Comparison of ENCODE assay signal across 10 cellular contexts in the genomic region with DNA sequence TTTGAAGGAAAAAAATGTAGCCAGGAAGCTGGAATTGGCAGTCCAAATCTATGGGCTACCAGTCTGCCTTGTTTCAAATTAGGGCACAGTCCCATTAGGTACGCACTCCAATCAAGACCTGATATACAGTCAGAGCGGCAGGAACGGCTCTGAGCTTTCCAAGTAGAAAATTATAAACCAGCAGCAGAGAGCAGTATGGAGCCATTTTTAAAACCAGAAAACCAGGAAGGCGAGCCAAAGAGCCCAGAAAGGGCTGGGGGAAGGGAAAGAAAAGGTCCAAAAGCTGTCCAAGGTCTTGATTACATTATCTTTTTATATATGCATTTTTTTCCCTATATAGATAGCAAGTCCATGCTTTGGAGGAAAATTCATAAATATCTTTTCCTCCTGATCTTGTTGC.
DNase-seq lines count a peak whose midpoint lies in the region; ATAC-seq and TF ChIP-seq lines count a peak whose summit lies in the region.
"Had no signal": no experiment of that assay in that cellular context is flagged by ENCODE, and none has a peak within 500 bp of the region (broad histone marks: within the 10 kb centered on the region; RNA-seq: fewer than 3 reads in every experiment).

No MANE protein-coding gene starts in this region.

- H3K56ac ChIP-seq in H9 (ENCODE audit: insufficient read length, low read depth, low read length): no peak overlapping the region

- ATAC-seq in HG03571 (IDR thresholded peaks at IDR 0.05; ENCODE audit: unreplicated experiment): no peak
- no peak for ATAC-seq in stimulated activated naive B cell treated with anti-CD40 and anti-IgM and Interleukin-4, amounts not matched to agents 10 μg/mL and 1 μg/mL and 100 μg/mL, for 72 hours (replicated peaks)
- ATAC-seq: CD8-positive, alpha-beta T cell had no signal

- no CpG with 5 or more reads among the region's 4 CpGs for WGBS in H9 (ENCODE audit: extremely low coverage, insufficient read length, low lambda C conversion rate)

- peak overlapping the region in 2 of 3 experiments; percentile 12 to 51; a peak in 1 of 7 replicates for H3K27ac Mint-ChIP-seq in H9
- H3K27ac Mint-ChIP-seq in stimulated activated naive B cell treated with anti-CD40 and anti-IgM and Interleukin-4, amounts not matched to agents 10 μg/mL and 1 μg/mL and 100 μg/mL, for 72 hours: no peak overlapping the region
- no peak overlapping the region for H3K27ac Mint-ChIP-seq in activated CD4-positive, alpha-beta T cell treated with anti-CD3 and anti-CD28 coated beads, Interleukin-2, amount 10 ng/mL, durations not matched to agents 24 days and 14 days
- H3K27ac Mint-ChIP-seq: CD8-positive, alpha-beta T cell; memory B cell had no signal

- no peak overlapping the region for H3K23ac ChIP-seq in H9 (ENCODE audit: insufficient read length, low read depth, low read length)

- peaks cover 0 to 4% of the 10 kb centered on the region in 2 experiments; a peak in 3 of 5 replicates for H3K9me3 Mint-ChIP-seq in H9
- H3K9me3 Mint-ChIP-seq in stimulated activated naive B cell treated with anti-CD40 and anti-IgM and Interleukin-4, amounts not matched to agents 10 μg/mL and 1 μg/mL and 100 μg/mL, for 72 hours: no peaks in the 10 kb centered on the region
- H3K9me3 Mint-ChIP-seq in activated CD4-positive, alpha-beta T cell treated with anti-CD3 and anti-CD28 coated beads, Interleukin-2, amount 10 ng/mL, durations not matched to agents 24 days and 14 days: no peaks in the 10 kb centered on the region

- intact Hi-C loops in activated CD4-positive, alpha-beta T cell treated with anti-CD3 and anti-CD28 coated beads, Interleukin-2, amount 10 ng/mL, durations not matched to agents 24 days and 14 days (cut with micrococcal nuclease): no loop called here

- no peaks in the 10 kb centered on the region for H4K20me1 ChIP-seq in H9 (ENCODE audit: control insufficient read depth, insufficient read depth, insufficient read length)

- H3K27ac ChIP-seq in H9 (ENCODE audit: insufficient read length, low read depth, low read length): no peak overlapping the region

- H3K27me3 Mint-ChIP-seq in H9 (ENCODE audit: low read depth): no peaks in the 10 kb centered on the region
- H3K27me3 Mint-ChIP-seq in stimulated activated naive B cell treated with anti-CD40 and anti-IgM and Interleukin-4, amounts not matched to agents 10 μg/mL and 1 μg/mL and 100 μg/mL, for 72 hours: no peaks in the 10 kb centered on the region
- no peaks in the 10 kb centered on the region for H3K27me3 Mint-ChIP-seq in activated CD4-positive, alpha-beta T cell treated with anti-CD3 and anti-CD28 coated beads, Interleukin-2, amount 10 ng/mL, durations not matched to agents 24 days and 14 days
- H3K27me3 Mint-ChIP-seq: memory B cell had no signal

- no peak overlapping the region for H3K4me2 ChIP-seq in H9 (ENCODE audit: insufficient read depth, insufficient read length, low read length)

- H3K9ac ChIP-seq in H9 (ENCODE audit: extremely low read depth, insufficient read length, low read length): no peak overlapping the region

- DNase-seq in A172 (ENCODE audit: low spot score): peak; percentile 0
- peak; percentile 33 for DNase-seq in H9
- DNase-seq in SK-N-DZ (ENCODE audit: low spot score): peak; percentile 52
- peak; percentile 12 for DNase-seq in iPS DF 19.7 (ENCODE audit: low read depth, low spot score)
- no peak for DNase-seq in stimulated activated naive B cell treated with anti-CD40 and anti-IgM and Interleukin-4, amounts not matched to agents 10 μg/mL and 1 μg/mL and 100 μg/mL, for 72 hours
- no peak for DNase-seq in stimulated activated naive CD4-positive, alpha-beta T cell (lab: John Stamatoyannopoulos, UW)
- no peak for DNase-seq in activated CD4-positive, alpha-beta T cell treated with anti-CD3 and anti-CD28 coated beads, Interleukin-2, amount 10 ng/mL, durations not matched to agents 24 days and 14 days
- DNase-seq: CD8-positive, alpha-beta T cell had no signal

- no peak overlapping the region for H3K14ac ChIP-seq in H9 (ENCODE audit: insufficient read depth, low read length)

- no peak overlapping the region for H2BK15ac ChIP-seq in H9 (ENCODE audit: low read depth, low read length)

- TF ChIP-seq CTCF in H9 (conservative IDR thresholded peaks at IDR 0.05): peak; percentile 59; the same call in 2 of the 3 replicates

- H3K4me3 Mint-ChIP-seq in H9: no peak overlapping the region
- no peak overlapping the region for H3K4me3 Mint-ChIP-seq in stimulated activated naive B cell treated with anti-CD40 and anti-IgM and Interleukin-4, amounts not matched to agents 10 μg/mL and 1 μg/mL and 100 μg/mL, for 72 hours
- H3K4me3 Mint-ChIP-seq in activated CD4-positive, alpha-beta T cell treated with anti-CD3 and anti-CD28 coated beads, Interleukin-2, amount 10 ng/mL, durations not matched to agents 24 days and 14 days: no peak overlapping the region
- H3K4me3 Mint-ChIP-seq: CD8-positive, alpha-beta T cell; memory B cell had no signal

- H4K8ac ChIP-seq in H9 (replicated peaks; ENCODE audit: insufficient read length, low read depth, low read length): no peak overlapping the region

- no peaks in the 10 kb centered on the region for H3K9me3 ChIP-seq in H9 (ENCODE audit: control insufficient read depth, low read depth, low read length)

- H3K4me1 ChIP-seq in H9 (ENCODE audit: insufficient read depth, low read length): no peaks in the 10 kb centered on the region; the same call in 1 of the 2 replicates

- no peak overlapping the region for H2BK20ac ChIP-seq in H9 (ENCODE audit: low read depth, low read length, poor library complexity, severe bottlenecking)

- H2AK5ac ChIP-seq in H9 (ENCODE audit: insufficient read length, low read length): no peak overlapping the region

- no peaks in the 10 kb centered on the region for H3K27me3 ChIP-seq in H9 (ENCODE audit: insufficient read depth, low read length)

- no peak overlapping the region for H3T11ph ChIP-seq in H9 (ENCODE audit: low read length)

- H3K79me1 ChIP-seq in H9 (ENCODE audit: insufficient read depth, low read depth, low read length, poor library complexity, severe bottlenecking): no peaks in the 10 kb centered on the region

- no peaks in the 10 kb centered on the region for H3K23me2 ChIP-seq in H9 (ENCODE audit: insufficient read length, low read depth, low read length, poor library complexity, severe bottlenecking)

- no peak overlapping the region for H4K91ac ChIP-seq in H9 (ENCODE audit: insufficient read length, low read depth, low read length)

- no peak overlapping the region for H4K5ac ChIP-seq in H9 (ENCODE audit: insufficient read length, low read depth, low read length)

- H3K4me1 Mint-ChIP-seq in H9: peaks cover 29 to 30% of the 10 kb centered on the region in 2 experiments
- no peaks in the 10 kb centered on the region for H3K4me1 Mint-ChIP-seq in stimulated activated naive B cell treated with anti-CD40 and anti-IgM and Interleukin-4, amounts not matched to agents 10 μg/mL and 1 μg/mL and 100 μg/mL, for 72 hours
- no peaks in the 10 kb centered on the region for H3K4me1 Mint-ChIP-seq in activated CD4-positive, alpha-beta T cell treated with anti-CD3 and anti-CD28 coated beads, Interleukin-2, amount 10 ng/mL, durations not matched to agents 24 days and 14 days
- H3K4me1 Mint-ChIP-seq: memory B cell had no signal

- H2BK12ac ChIP-seq in H9 (ENCODE audit: insufficient read length, low read depth, low read length): no peak overlapping the region

- no peak overlapping the region for H2BK120ac ChIP-seq in H9 (ENCODE audit: low read depth, low read length, poor library complexity, severe bottlenecking)

- no peak overlapping the region for H3K4ac ChIP-seq in H9 (ENCODE audit: low read depth, low read length)

- no peak overlapping the region for H2BK5ac ChIP-seq in H9 (ENCODE audit: insufficient read length, low read length)

- H3K18ac ChIP-seq in H9 (ENCODE audit: insufficient read length, low read depth, low read length): no peak overlapping the region

- H3K36me3 Mint-ChIP-seq in H9 (ENCODE audit: insufficient read depth in 1 of 3, low read depth in 3 of 3): peaks cover 0 to 2% (median 1%) of the 10 kb centered on the region in 3 experiments; a peak in 2 of 7 replicates
- H3K36me3 Mint-ChIP-seq in stimulated activated naive B cell treated with anti-CD40 and anti-IgM and Interleukin-4, amounts not matched to agents 10 μg/mL and 1 μg/mL and 100 μg/mL, for 72 hours: no peaks in the 10 kb centered on the region
- H3K36me3 Mint-ChIP-seq in activated CD4-positive, alpha-beta T cell treated with anti-CD3 and anti-CD28 coated beads, Interleukin-2, amount 10 ng/mL, durations not matched to agents 24 days and 14 days (ENCODE audit: low read depth): no peaks in the 10 kb centered on the region
- H3K36me3 Mint-ChIP-seq: CD8-positive, alpha-beta T cell; memory B cell had no signal

- no peak overlapping the region for H2AFZ ChIP-seq in H9 (ENCODE audit: low read length)

- no peaks in the 10 kb centered on the region for H3K79me2 ChIP-seq in H9 (ENCODE audit: insufficient read depth, low read length)

Comparison
In these comparisons a context has a peak if more than half of its experiments do, and no peak if none do; other contexts are left out.
1. DNase-seq: peak in A172 (single experiment), H9 (single experiment), SK-N-DZ (single experiment) and iPS DF 19.7 (single experiment); none in stimulated activated naive B cell treated with anti-CD40 and anti-IgM and Interleukin-4, amounts not matched to agents 10 μg/mL and 1 μg/mL and 100 μg/mL, for 72 hours (single experiment), stimulated activated naive CD4-positive, alpha-beta T cell (0 of 6) and activated CD4-positive, alpha-beta T cell treated with anti-CD3 and anti-CD28 coated beads, Interleukin-2, amount 10 ng/mL, durations not matched to agents 24 days and 14 days (single experiment).
2. H3K27ac Mint-ChIP-seq: peak in H9 (2 of 3); none in stimulated activated naive B cell treated with anti-CD40 and anti-IgM and Interleukin-4, amounts not matched to agents 10 μg/mL and 1 μg/mL and 100 μg/mL, for 72 hours (single experiment) and activated CD4-positive, alpha-beta T cell treated with anti-CD3 and anti-CD28 coated beads, Interleukin-2, amount 10 ng/mL, durations not matched to agents 24 days and 14 days (single experiment).